ENCODE assay signal across 18 cellular contexts in the genomic region with DNA sequence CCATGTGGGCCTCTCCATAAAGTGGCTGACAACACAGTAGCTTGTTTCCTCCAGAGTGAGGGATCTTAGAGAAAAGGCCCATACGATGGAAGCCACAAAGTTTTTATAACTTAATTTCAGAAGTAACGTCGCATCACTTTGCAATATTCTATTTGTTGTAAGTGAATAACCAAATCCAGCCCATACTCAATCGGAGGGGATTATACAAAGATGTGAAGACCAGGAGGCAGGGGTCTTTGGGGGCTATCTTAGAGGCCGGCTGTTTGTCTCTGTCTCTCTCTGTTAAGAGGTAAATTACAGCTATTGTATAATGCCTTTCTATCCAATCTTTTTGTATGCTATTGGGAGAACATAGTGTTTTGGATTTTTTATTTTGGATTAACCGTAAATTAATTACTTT. TPM values are rescaled to one million over a fixed set of nuclear protein-coding genes. Genes with fewer than 3 reads are reported as not detected.
A peak's percentile ranks its signal among the peaks of the same experiment; 100 is the strongest.
DNase-seq lines count a peak whose midpoint lies in the region; ATAC-seq and TF ChIP-seq lines count a peak whose summit lies in the region.
"Had no signal": no experiment of that assay in that cellular context is flagged by ENCODE, and none has a peak within 500 bp of the region (broad histone marks: within the 10 kb centered on the region; RNA-seq: fewer than 3 reads in every experiment).

No MANE protein-coding gene starts in this region.

- DNase-seq in activated naive CD4-positive, alpha-beta T cell treated with Interleukin-2 at 50 U/mL for 16 hours, result no peak
- no peak for DNase-seq in T-cell
- no peak for DNase-seq in naive thymus-derived CD8-positive, alpha-beta T cell
- no peak for DNase-seq in type B pancreatic cell (ENCODE audit: extremely low spot score, unreplicated experiment)
- no peak for DNase-seq in mesenchymal stem cell
- DNase-seq: 8988T; COR-L47; DMS153; NCI-H1417; NCI-H187 treated with DMSO at 0.1 percent for 48 hours; NCI-H69; NK-92 treated with Interleukin-12 subunit alpha and Interleukin-12 subunit beta, amount 100 ng/mL, for 24 hours; SHP77 treated with DMSO at 0.1 percent for 48 hours had no signal

- H3K4me3 ChIP-seq in mesenchymal stem cell (ENCODE audit: insufficient read depth in 1 of 2, low read depth in 1 of 2, low read length in 2 of 2), result no peak overlapping the region
- H3K4me3 ChIP-seq: BLaER1 had no signal

- no peaks in the 10 kb centered on the region for H3K9me3 ChIP-seq in mesenchymal stem cell (ENCODE audit: control insufficient read depth, low read length)

- H2BK5ac ChIP-seq in mesenchymal stem cell (ENCODE audit: low read depth, low read length, poor library complexity, severe bottlenecking), result no peak overlapping the region

- peaks cover 17% of the 10 kb centered on the region for H3K36me3 Mint-ChIP-seq in activated naive CD4-positive, alpha-beta T cell treated with anti-CD3 and anti-CD28 coated beads, Interleukin-2, amount 50 U/mL, for 24 hours
- peaks cover 29% of the 10 kb centered on the region for H3K36me3 Mint-ChIP-seq in T-cell
- H3K36me3 Mint-ChIP-seq in naive thymus-derived CD8-positive, alpha-beta T cell, result peaks cover 0 to 53% (median 6%) of the 10 kb centered on the region in 3 donors
- peaks cover 39% of the 10 kb centered on the region for H3K36me3 Mint-ChIP-seq in type B pancreatic cell

- H3K18ac ChIP-seq in mesenchymal stem cell (ENCODE audit: low read depth in 1 of 2, low read length in 2 of 2), result no peak overlapping the region

- TF ChIP-seq CTCF in type B pancreatic cell (conservative IDR thresholded peaks at IDR 0.05), result no peak

- peaks cover 7% of the 10 kb centered on the region for H3K4me1 ChIP-seq in mesenchymal stem cell (ENCODE audit: control insufficient read depth, insufficient read depth, low read depth, low read length)

- ATAC-seq in T-cell (replicated peaks in 1 of 4) (no peak), GM21528 (IDR thresholded peaks at IDR 0.05; ENCODE audit: low FRiP score, unreplicated experiment) (no peak), HG03135 (IDR thresholded peaks at IDR 0.05; ENCODE audit: unreplicated experiment) (no peak)
- ATAC-seq in naive thymus-derived CD8-positive, alpha-beta T cell, result no peak

- no peak overlapping the region for H3K4ac ChIP-seq in mesenchymal stem cell (ENCODE audit: low read depth in 1 of 2, low read length in 2 of 2)

- H3K9me3 Mint-ChIP-seq in activated naive CD4-positive, alpha-beta T cell treated with anti-CD3 and anti-CD28 coated beads, Interleukin-2, amount 50 U/mL, for 24 hours, result no peaks in the 10 kb centered on the region
- H3K9me3 Mint-ChIP-seq in T-cell, result no peaks in the 10 kb centered on the region
- H3K9me3 Mint-ChIP-seq in naive thymus-derived CD8-positive, alpha-beta T cell, result no peaks in the 10 kb centered on the region
- H3K9me3 Mint-ChIP-seq in type B pancreatic cell, result peaks cover 4% of the 10 kb centered on the region
- H3K9me3 Mint-ChIP-seq: IgD-negative memory B cell had no signal

- no peak overlapping the region for H3K4me2 ChIP-seq in mesenchymal stem cell (ENCODE audit: low read length, poor library complexity, severe bottlenecking)
- H3K4me2 ChIP-seq: BLaER1 had no signal

- H3K27me3 ChIP-seq in mesenchymal stem cell (ENCODE audit: control insufficient read depth in 1 of 2, insufficient read depth in 1 of 2, low read length in 2 of 2), result no peaks in the 10 kb centered on the region
- H3K27me3 ChIP-seq: BLaER1 had no signal

- H3K4me3 Mint-ChIP-seq in activated naive CD4-positive, alpha-beta T cell treated with anti-CD3 and anti-CD28 coated beads, Interleukin-2, amount 50 U/mL, for 24 hours, result peak overlapping the region; percentile 23
- H3K4me3 Mint-ChIP-seq in T-cell, result peak overlapping the region in 2 of 3 donors; percentile 24 to 47
- H3K4me3 Mint-ChIP-seq in naive thymus-derived CD8-positive, alpha-beta T cell, result peak overlapping the region in 9 of 10 donors; percentile 12 to 71 (median 46)
- H3K4me3 Mint-ChIP-seq in type B pancreatic cell, result no peak overlapping the region

- H4K91ac ChIP-seq in mesenchymal stem cell (ENCODE audit: low read length), result no peak overlapping the region

- H3K27ac Mint-ChIP-seq in activated naive CD4-positive, alpha-beta T cell treated with anti-CD3 and anti-CD28 coated beads, Interleukin-2, amount 50 U/mL, for 24 hours, result no peak overlapping the region
- H3K27ac Mint-ChIP-seq in T-cell (no peak overlapping the region), type B pancreatic cell (peak overlapping the region; percentile 74)
- H3K27ac Mint-ChIP-seq in naive thymus-derived CD8-positive, alpha-beta T cell, result peak overlapping the region in 1 of 10 donors; percentile 22

- H2AK5ac ChIP-seq in mesenchymal stem cell (ENCODE audit: low read length, severe bottlenecking), result no peak overlapping the region

- peaks cover 74% of the 10 kb centered on the region for H3K4me1 Mint-ChIP-seq in activated naive CD4-positive, alpha-beta T cell treated with anti-CD3 and anti-CD28 coated beads, Interleukin-2, amount 50 U/mL, for 24 hours
- H3K4me1 Mint-ChIP-seq in T-cell, result peaks cover 82 to 87% (median 82%) of the 10 kb centered on the region in 3 donors
- peaks cover 38 to 86% (median 75%) of the 10 kb centered on the region in 4 donors for H3K4me1 Mint-ChIP-seq in naive thymus-derived CD8-positive, alpha-beta T cell
- peaks cover 18% of the 10 kb centered on the region for H3K4me1 Mint-ChIP-seq in type B pancreatic cell (ENCODE audit: unreplicated experiment)

- H3K23ac ChIP-seq in mesenchymal stem cell (ENCODE audit: low read length in 2 of 2), result no peak overlapping the region

- H3K36me3 ChIP-seq in mesenchymal stem cell (ENCODE audit: control insufficient read depth in 1 of 2, insufficient read depth in 2 of 2, low read depth in 1 of 2, low read length in 2 of 2), result peaks cover 6 to 16% of the 10 kb centered on the region in 2 experiments

- no peak overlapping the region for H3K14ac ChIP-seq in mesenchymal stem cell (ENCODE audit: low read length in 2 of 2)

- WGBS in mesenchymal stem cell, result 100% methylated on average over 2 of the region's 6 CpGs

- H3K27ac ChIP-seq in mesenchymal stem cell (ENCODE audit: low read length, poor library complexity, severe bottlenecking), result no peak overlapping the region
- H3K27ac ChIP-seq: BLaER1 had no signal

- no peaks in the 10 kb centered on the region for H3K79me1 ChIP-seq in mesenchymal stem cell (replicated peaks; ENCODE audit: low read length, poor library complexity, severe bottlenecking)

- H2BK120ac ChIP-seq in mesenchymal stem cell (ENCODE audit: low read depth, low read length), result no peak overlapping the region

- no peak overlapping the region for H2BK15ac ChIP-seq in mesenchymal stem cell (ENCODE audit: low read depth, poor library complexity, severe bottlenecking)

- no peak overlapping the region for H2AFZ ChIP-seq in mesenchymal stem cell (ENCODE audit: low read depth, low read length)

- H2BK12ac ChIP-seq in mesenchymal stem cell (ENCODE audit: low read length in 2 of 2), result no peak overlapping the region

- H3K27me3 Mint-ChIP-seq in activated naive CD4-positive, alpha-beta T cell treated with anti-CD3 and anti-CD28 coated beads, Interleukin-2, amount 50 U/mL, for 24 hours, result no peaks in the 10 kb centered on the region
- H3K27me3 Mint-ChIP-seq in T-cell, result no peaks in the 10 kb centered on the region
- no peaks in the 10 kb centered on the region for H3K27me3 Mint-ChIP-seq in naive thymus-derived CD8-positive, alpha-beta T cell
- no peaks in the 10 kb centered on the region for H3K27me3 Mint-ChIP-seq in type B pancreatic cell
- H3K27me3 Mint-ChIP-seq: IgD-negative memory B cell had no signal

- CTCF ChIA-PET in T-cell (lab: Charles Lee), result interaction anchor here (0.6 to 1.3 kb wide), 4 partner anchors 12 to 42 kb away, joined by 3 to 8 read pairs (median 4); no protein-coding TSS in a partner anchor

- POLR2A ChIA-PET in T-cell (lab: Charles Lee), result interaction anchor here (0.6 to 1.9 kb wide), 6 partner anchors 10 to 112 kb away, joined by 3 to 9 read pairs (median 6); no protein-coding TSS in a partner anchor
- POLR2A ChIA-PET in naive thymus-derived CD8-positive, alpha-beta T cell (lab: Charles Lee), result interaction anchor here (0.6 to 0.7 kb wide), 2 partner anchors 14 to 114 kb away, joined by 3 read pairs; no protein-coding TSS in a partner anchor

- H4K8ac ChIP-seq in mesenchymal stem cell (ENCODE audit: low read length), result no peak overlapping the region

- no peak overlapping the region for H3K9ac ChIP-seq in mesenchymal stem cell (ENCODE audit: low read length)
- H3K9ac ChIP-seq: BLaER1 had no signal

RNA-seq across cellular contexts. Expression of a gene that starts 9.1 kb away (rescaled TPM):
- total RNA-seq in T-cell (100 to 1,000 TPM; 163 to 207 (median 178) TPM), type B pancreatic cell (ENCODE audit: low replicate concordance) (172 and 199 TPM in 2 replicates)
- 100 to 1,000 TPM; 191 to 197 TPM for total RNA-seq in naive thymus-derived CD8-positive, alpha-beta T cell
- 10 to 100 TPM; 10.3 to 19.0 (median 18.0) TPM for polyA plus RNA-seq in naive thymus-derived CD8-positive, alpha-beta T cell
- polyA plus RNA-seq in mesenchymal stem cell (2013, experiment 1 of 2), result 60.4 TPM
- 62.6 TPM for polyA plus RNA-seq in mesenchymal stem cell (2013, experiment 2 of 2)
